ENCODE assay signal across 11 cellular contexts in genomic region chr22:36010913-36011312, GRCh38. TPM values are rescaled to one million over a fixed set of nuclear protein-coding genes. Genes with fewer than 3 reads are reported as not detected.
DNase-seq lines count a peak whose midpoint lies in the region; ATAC-seq and TF ChIP-seq lines count a peak whose summit lies in the region.
"Had no signal": no experiment of that assay in that cellular context is flagged by ENCODE, and none has a peak within 500 bp of the region (broad histone marks: within the 10 kb centered on the region; RNA-seq: fewer than 3 reads in every experiment).

No MANE protein-coding gene starts in this region.

- no peak overlapping the region for H3K4me3 Mint-ChIP-seq in natural killer cell
- H3K4me3 Mint-ChIP-seq in activated CD4-positive, alpha-beta T cell treated with anti-CD3 and anti-CD28 coated beads for 36 hours, result no peak overlapping the region

- WGBS in gastroesophageal sphincter (ENCODE audit: low coverage in 1 of 2), 2 donors, result 38 to 52% methylated on average over 3 of the region's 3 CpGs

- TF ChIP-seq CTCF in gastroesophageal sphincter (IDR thresholded peaks at IDR 0.05) (no peak), natural killer cell (IDR thresholded peaks at IDR 0.05) (no peak)

- ATAC-seq in SK-N-SH treated with all-trans-retinoic acid at 6 μM for 48 hours (peak; percentile 80), gastroesophageal sphincter (peak; percentile 72), GM21576 (IDR thresholded peaks at IDR 0.05; ENCODE audit: unreplicated experiment) (no peak), natural killer cell (no peak), GM19023 (IDR thresholded peaks at IDR 0.05; ENCODE audit: unreplicated experiment) (no peak)
- no peak for ATAC-seq in activated CD4-positive, alpha-beta T cell treated with anti-CD3 and anti-CD28 coated beads for 36 hours
- ATAC-seq: sciatic nerve had no signal

- H3K27me3 ChIP-seq in gastroesophageal sphincter, result no peaks in the 10 kb centered on the region

- no peaks in the 10 kb centered on the region for H3K9me3 Mint-ChIP-seq in natural killer cell
- no peaks in the 10 kb centered on the region for H3K9me3 Mint-ChIP-seq in activated CD4-positive, alpha-beta T cell treated with anti-CD3 and anti-CD28 coated beads for 36 hours (ENCODE audit: low read depth)

- POLR2A ChIA-PET in activated CD4-positive, alpha-beta T cell treated with anti-CD3 and anti-CD28 coated beads for 36 hours (lab: Charles Lee), result no interaction called here

- intact Hi-C loops in natural killer cell (cut with micrococcal nuclease), result no loop called here
- intact Hi-C loops in activated CD4-positive, alpha-beta T cell treated with anti-CD3 and anti-CD28 coated beads for 36 hours (cut with DNase I, micrococcal nuclease), result no loop called here

- H3K36me3 Mint-ChIP-seq in natural killer cell, result no peaks in the 10 kb centered on the region
- H3K36me3 Mint-ChIP-seq in activated CD4-positive, alpha-beta T cell treated with anti-CD3 and anti-CD28 coated beads for 36 hours (ENCODE audit: low read depth), result no peaks in the 10 kb centered on the region

- H3K27me3 Mint-ChIP-seq in natural killer cell (ENCODE audit: low read depth in 2 of 2), result peaks cover 19 to 30% of the 10 kb centered on the region in 2 donors
- H3K27me3 Mint-ChIP-seq in activated CD4-positive, alpha-beta T cell treated with anti-CD3 and anti-CD28 coated beads for 36 hours, result peaks cover 3% of the 10 kb centered on the region

- H3K27ac Mint-ChIP-seq in natural killer cell, result no peak overlapping the region
- H3K27ac Mint-ChIP-seq in activated CD4-positive, alpha-beta T cell treated with anti-CD3 and anti-CD28 coated beads for 36 hours, result no peak overlapping the region

- no peak for TF ChIP-seq POLR2A in gastroesophageal sphincter (IDR thresholded peaks at IDR 0.05)

- DNase-seq in GM04503 (ENCODE audit: low read depth), result peak; percentile 65
- DNase-seq in skeletal muscle cell (ENCODE audit: low read depth), result peak; percentile 62
- DNase-seq in natural killer cell, result no peak
- DNase-seq in activated CD4-positive, alpha-beta T cell treated with anti-CD3 and anti-CD28 coated beads for 36 hours, result no peak
- DNase-seq: activated gamma-delta T cell treated with Interleukin-2 at 50 U/mL for 16 hours, GOT3 had no signal

- no peaks in the 10 kb centered on the region for H3K36me3 ChIP-seq in gastroesophageal sphincter

- peaks cover 17 to 99% (median 40%) of the 10 kb centered on the region in 3 donors for H3K4me1 ChIP-seq in gastroesophageal sphincter

- H3K27ac ChIP-seq in gastroesophageal sphincter, result peak overlapping the region; percentile 56 to 67 (median 64)

- CTCF ChIA-PET in activated CD4-positive, alpha-beta T cell treated with anti-CD3 and anti-CD28 coated beads for 36 hours (lab: Charles Lee), result interaction anchor here (1.4 kb wide), 1 partner anchor 55 kb away, joined by 4 read pairs; no protein-coding TSS in a partner anchor

- no peaks in the 10 kb centered on the region for H3K4me1 Mint-ChIP-seq in natural killer cell
- H3K4me1 Mint-ChIP-seq in activated CD4-positive, alpha-beta T cell treated with anti-CD3 and anti-CD28 coated beads for 36 hours, result no peaks in the 10 kb centered on the region

- no peak overlapping the region for H3K4me3 ChIP-seq in gastroesophageal sphincter
- H3K4me3 ChIP-seq in skeletal muscle cell (ENCODE audit: low read depth, low read length), result no peak overlapping the region

- no peaks in the 10 kb centered on the region for H3K9me3 ChIP-seq in gastroesophageal sphincter

- TF ChIP-seq EP300 in gastroesophageal sphincter (IDR thresholded peaks at IDR 0.05), result no peak

TF ChIP-seq in SK-N-SH treated with all-trans-retinoic acid at 6 μM for 48 hours, 23 proteins besides CTCF, POLR2A, EP300 and RAD21:
- TF ChIP-seq CSRNP3 (CRISPR knock-in tag; IDR thresholded peaks at IDR 0.05) (no peak), SNAI2 (CRISPR knock-in tag; IDR thresholded peaks at IDR 0.05) (peak; percentile 71; the same call in 1 of the 2 replicates), TCF4 (CRISPR knock-in tag; IDR thresholded peaks at IDR 0.05; ENCODE audit: borderline replicate concordance) (peak; percentile 96), ZNF565 (CRISPR knock-in tag; conservative IDR thresholded peaks at IDR 0.05; ENCODE audit: low read depth) (0 out of 2 replicates have a peak, but pooled peaks have one; percentile 42), ZNF8 (CRISPR knock-in tag; IDR thresholded peaks at IDR 0.05) (0 out of 2 replicates have a peak, but pooled peaks have one; percentile 21), TSHZ2 (CRISPR knock-in tag; IDR thresholded peaks at IDR 0.05) (peak; percentile 97), ARNTL (CRISPR knock-in tag; IDR thresholded peaks at IDR 0.05; ENCODE audit: borderline replicate concordance, low read depth) (no peak), ESRRG (CRISPR knock-in tag; IDR thresholded peaks at IDR 0.05) (no peak), GLIS3 (CRISPR knock-in tag; IDR thresholded peaks at IDR 0.05) (peak; percentile 64; the same call in 1 of the 2 replicates), ZC3H10 (CRISPR knock-in tag; IDR thresholded peaks at IDR 0.05) (peak; percentile 67; the same call in 1 of the 2 replicates), TOX (CRISPR knock-in tag; IDR thresholded peaks at IDR 0.05; ENCODE audit: borderline replicate concordance) (0 out of 2 replicates have a peak, but pooled peaks have one; percentile 48), RARB (CRISPR knock-in tag; IDR thresholded peaks at IDR 0.05) (peak; percentile 71; the same call in 1 of the 2 replicates), ISL1 (CRISPR knock-in tag; IDR thresholded peaks at IDR 0.05) (peak; percentile 77), CREB5 (CRISPR knock-in tag; IDR thresholded peaks at IDR 0.05; ENCODE audit: low read depth) (peak; percentile 62; the same call in 1 of the 2 replicates), PATZ1 (CRISPR knock-in tag; IDR thresholded peaks at IDR 0.05; ENCODE audit: borderline replicate concordance) (peak; percentile 95)

RNA-seq across cellular contexts. Expression of gene RBFOX2, which starts 17.7 kb away (rescaled TPM):
- 100 to 1,000 TPM; 120 to 197 (median 169) TPM for total RNA-seq in gastroesophageal sphincter
- 1 to 10 TPM; 1.0 to 4.7 (median 3.0) TPM for total RNA-seq in natural killer cell
- total RNA-seq in activated CD4-positive, alpha-beta T cell treated with anti-CD3 and anti-CD28 coated beads for 36 hours, result 1 to 10 TPM; 6.9 to 7.7 TPM

Comparison
In these comparisons a context has a peak if more than half of its experiments do, and no peak if none do; other contexts are left out.
1. DNase-seq: peak in GM04503 (single experiment) and skeletal muscle cell (single experiment); none in natural killer cell (single experiment) and activated CD4-positive, alpha-beta T cell treated with anti-CD3 and anti-CD28 coated beads for 36 hours (single experiment).
2. ATAC-seq: peak in SK-N-SH treated with all-trans-retinoic acid at 6 μM for 48 hours (single experiment) and gastroesophageal sphincter (single experiment); none in GM21576 (single experiment), natural killer cell (0 of 3), GM19023 (single experiment) and activated CD4-positive, alpha-beta T cell treated with anti-CD3 and anti-CD28 coated beads for 36 hours (single experiment).
3. RNA of gene RBFOX2, which starts 17.7 kb away (total RNA-seq): 120 to 197 TPM in gastroesophageal sphincter; 6.9 to 7.7 TPM in activated CD4-positive, alpha-beta T cell treated with anti-CD3 and anti-CD28 coated beads for 36 hours and 1.0 to 4.7 TPM in natural killer cell; every median in the first group is over 10 times any median in the second.